Comparison of ENCODE assay signal across 11 cellular contexts in genomic region chr13:59356607-59357006, GRCh38.
DNase-seq lines count a peak whose midpoint lies in the region; ATAC-seq and TF ChIP-seq lines count a peak whose summit lies in the region.
"Had no signal": no experiment of that assay in that cellular context is flagged by ENCODE, and none has a peak within 500 bp of the region (broad histone marks: within the 10 kb centered on the region; RNA-seq: fewer than 3 reads in every experiment).

No MANE protein-coding gene starts in this region.

- no peaks in the 10 kb centered on the region for H3K27me3 ChIP-seq in upper lobe of left lung
- H3K27me3 ChIP-seq: vagina had no signal

- WGBS in upper lobe of left lung, 2 donors = 38 to 51% methylated on average over 8 of the region's 8 CpGs

- H3K4me1 ChIP-seq in upper lobe of left lung = peaks cover 0 to 7% (median 2%) of the 10 kb centered on the region in 4 donors
- H3K4me1 ChIP-seq: A549, vagina had no signal

- no peak for TF ChIP-seq POLR2A in upper lobe of left lung (IDR thresholded peaks at IDR 0.05)

- H3K36me3 ChIP-seq in upper lobe of left lung = no peaks in the 10 kb centered on the region
- H3K36me3 ChIP-seq: vagina had no signal

- no peak for TF ChIP-seq EP300 in upper lobe of left lung (IDR thresholded peaks at IDR 0.05)

- peak overlapping the region in 3 of 4 donors; percentile 26 to 52 (median 29) for H3K27ac ChIP-seq in upper lobe of left lung
- H3K27ac ChIP-seq: A549, vagina had no signal

- ATAC-seq in upper lobe of left lung (ENCODE audit: low FRiP score in 2 of 2) (peak; percentile 35 to 62), GM18511 (IDR thresholded peaks at IDR 0.05; ENCODE audit: unreplicated experiment) (no peak)
- ATAC-seq: A549 had no signal

- H3K9me3 ChIP-seq in upper lobe of left lung = no peaks in the 10 kb centered on the region
- H3K9me3 ChIP-seq: A549, vagina had no signal

- DNase-seq in NCI-H345 (lab: John Stamatoyannopoulos, UW) (peak; percentile 63), NCI-H345 treated with DMSO at 0.1 percent for 48 hours (lab: John Stamatoyannopoulos, UW; ENCODE audit: unreplicated experiment) (no peak), amniotic epithelial cell (ENCODE audit: low read depth) (peak; percentile 97), left kidney (ENCODE audit: low read depth, low spot score) (peak; percentile 45), upper lobe of left lung (peak in 1 of 2 donors; percentile 25), GM03348 (ENCODE audit: low spot score) (no peak), DMS153 (lab: John Stamatoyannopoulos, UW) (no peak)
- DNase-seq: stimulated activated CD4-positive, alpha-beta T cell treated with anti-CD3 and anti-CD28 coated beads, Interleukin-15, amount 100 ng/mL, for 24 hours had no signal

- TF ChIP-seq CTCF in upper lobe of left lung (IDR thresholded peaks at IDR 0.05) = no peak

- H3K4me3 ChIP-seq in upper lobe of left lung = no peak overlapping the region
- H3K4me3 ChIP-seq: A549, vagina had no signal

Comparison
In these comparisons a context has a peak if more than half of its experiments do, and no peak if none do; other contexts are left out.
1. DNase-seq: peak in NCI-H345 (single experiment), amniotic epithelial cell (single experiment) and left kidney (single experiment); none in NCI-H345 treated with DMSO at 0.1 percent for 48 hours (single experiment), GM03348 (single experiment) and DMS153 (single experiment).